In the genomic region with DNA sequence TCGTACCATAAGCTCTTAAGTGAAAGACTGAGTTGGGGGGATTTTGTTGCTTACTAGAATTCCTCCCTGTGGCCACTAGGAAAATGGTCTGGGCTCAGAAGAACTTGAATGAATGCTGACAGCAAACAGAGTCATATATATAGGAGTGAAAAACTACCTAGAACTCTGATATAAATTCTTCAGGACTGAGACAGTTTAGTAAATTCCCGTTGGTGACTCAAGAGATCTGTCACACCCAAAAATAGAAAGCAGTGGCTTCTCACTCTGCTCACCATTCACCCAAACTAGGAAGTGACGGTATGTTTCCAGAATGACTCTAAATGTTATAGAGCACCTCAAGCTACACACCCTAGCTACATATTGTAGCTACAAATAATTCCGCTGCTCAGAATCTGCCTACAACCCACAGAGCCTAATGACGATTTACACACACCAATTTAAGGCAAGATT, we compare ENCODE assay signal across 8 cellular contexts.
DNase-seq lines count a peak whose midpoint lies in the region; ATAC-seq, FAIRE-seq and TF ChIP-seq lines count a peak whose summit lies in the region.

No MANE protein-coding gene starts in this region.

- no peaks in the 10 kb centered on the region for H4K20me1 ChIP-seq in astrocyte (ENCODE audit: insufficient read depth, low read length)

- no peaks in the 10 kb centered on the region for H3K9me3 ChIP-seq in astrocyte (ENCODE audit: insufficient read depth, low read depth, low read length)

- H3K27ac Mint-ChIP-seq in astrocyte (ENCODE audit: unreplicated experiment) = peak overlapping the region; percentile 59
- H3K27ac Mint-ChIP-seq in osteocyte (ENCODE audit: unreplicated experiment) = peak overlapping the region; percentile 8

- H2AFZ ChIP-seq in astrocyte (ENCODE audit: low read depth, low read length) = no peak overlapping the region

- FAIRE-seq in HTR-8/SVneo (lab: Jason Lieb, UNC) (no peak), astrocyte (lab: Jason Lieb, UNC) (peak; percentile 99)

- H3K4me2 ChIP-seq in astrocyte (ENCODE audit: low read length) = peak overlapping the region; percentile 81

- peaks cover 29% of the 10 kb centered on the region for H3K79me2 ChIP-seq in astrocyte (ENCODE audit: insufficient read depth, low read length)

- no peaks in the 10 kb centered on the region for H3K27me3 ChIP-seq in astrocyte (ENCODE audit: insufficient read depth, low read length)

- DNase-seq in HTR-8/SVneo (ENCODE audit: insufficient read length, low spot score) = peak; percentile 18
- peak; percentile 94 for DNase-seq in astrocyte (ENCODE audit: low read depth)
- DNase-seq in osteocyte (ENCODE audit: extremely low spot score, unreplicated experiment) = no peak
- DNase-seq in DMS153 treated with DMSO at 0.1 percent for 48 hours (lab: John Stamatoyannopoulos, UW; ENCODE audit: unreplicated experiment) = no peak
- no peak for DNase-seq in stimulated activated CD8-positive, alpha-beta memory T cell treated with anti-CD3 and anti-CD28 coated beads, Interleukin-4, amount 100 ng/mL, for 48 hours
- no peak for DNase-seq in mucosa of gallbladder (ENCODE audit: low spot score)

- H3K27me3 Mint-ChIP-seq in astrocyte (ENCODE audit: low read depth, unreplicated experiment) (no peaks in the 10 kb centered on the region), osteocyte (ENCODE audit: unreplicated experiment) (no peaks in the 10 kb centered on the region)

- H3K36me3 ChIP-seq in astrocyte (ENCODE audit: insufficient read depth, low read length) = no peaks in the 10 kb centered on the region

- peak overlapping the region; percentile 45 for H3K4me3 ChIP-seq in astrocyte (ENCODE audit: insufficient read depth, low read depth, low read length)

- H3K27ac ChIP-seq in astrocyte (ENCODE audit: low read depth, low read length) = peak overlapping the region; percentile 94

- peak overlapping the region; percentile 83 for H3K9ac ChIP-seq in astrocyte (ENCODE audit: low read length)

- H3K9me3 Mint-ChIP-seq in astrocyte (ENCODE audit: unreplicated experiment) (no peaks in the 10 kb centered on the region), osteocyte (ENCODE audit: unreplicated experiment) (no peaks in the 10 kb centered on the region)

- H3K4me3 Mint-ChIP-seq in astrocyte (ENCODE audit: unreplicated experiment) (no peak overlapping the region), osteocyte (ENCODE audit: unreplicated experiment) (no peak overlapping the region)

- H3K4me1 Mint-ChIP-seq in astrocyte (ENCODE audit: low read depth, unreplicated experiment) = peaks cover 51% of the 10 kb centered on the region
- H3K4me1 Mint-ChIP-seq in osteocyte (ENCODE audit: unreplicated experiment) = peaks cover 34% of the 10 kb centered on the region

- ATAC-seq in GM18499 (IDR thresholded peaks at IDR 0.05; ENCODE audit: insufficient read depth, unreplicated experiment) (peak; percentile 97), GM21619 (IDR thresholded peaks at IDR 0.05; ENCODE audit: unreplicated experiment) (peak; percentile 92)

- TF ChIP-seq CTCF in astrocyte (IDR thresholded peaks at IDR 0.05; ENCODE audit: insufficient read depth, low read depth, low read length) = peak; percentile 35
- no peak for TF ChIP-seq CTCF in osteocyte (IDR thresholded peaks at IDR 0.05)

- H3K4me1 ChIP-seq in astrocyte (ENCODE audit: insufficient read depth, low read length) = peaks cover 55% of the 10 kb centered on the region

- H3K36me3 Mint-ChIP-seq in astrocyte (ENCODE audit: low read depth, unreplicated experiment) (no peaks in the 10 kb centered on the region), osteocyte (ENCODE audit: unreplicated experiment) (no peaks in the 10 kb centered on the region)

Comparison
In these comparisons a context has a peak if more than half of its experiments do, and no peak if none do; other contexts are left out.
1. DNase-seq: peak in HTR-8/SVneo (single experiment) and astrocyte (single experiment); none in osteocyte (single experiment), DMS153 treated with DMSO at 0.1 percent for 48 hours (single experiment), stimulated activated CD8-positive, alpha-beta memory T cell treated with anti-CD3 and anti-CD28 coated beads, Interleukin-4, amount 100 ng/mL, for 48 hours (single experiment) and mucosa of gallbladder (single experiment).